8 cellular contexts compared by ENCODE assay signal in genomic region chr11:68843703-68844312, GRCh38. TPM values are rescaled to one million over a fixed set of nuclear protein-coding genes. Genes with fewer than 3 reads are reported as not detected.
A peak's percentile ranks its signal among the peaks of the same experiment; 100 is the strongest.
DNase-seq lines count a peak whose midpoint lies in the region; ATAC-seq and TF ChIP-seq lines count a peak whose summit lies in the region.

No MANE protein-coding gene starts in this region.

- H3K27me3 Mint-ChIP-seq in naive thymus-derived CD4-positive, alpha-beta T cell, result peaks cover 0 to 30% (median 0%) of the 10 kb centered on the region in 5 donors

- WGBS in suprapubic skin, result 29% methylated on average over 36 of the region's 54 CpGs
- 92% methylated on average over 24 of the region's 54 CpGs for WGBS in SK-N-SH (ENCODE audit: low lambda C conversion rate)

- peak; percentile 43 for ATAC-seq in HG02642 (IDR thresholded peaks at IDR 0.05; ENCODE audit: poor library complexity, unreplicated experiment)
- peak; percentile 60 for ATAC-seq in naive thymus-derived CD4-positive, alpha-beta T cell

- H3K9me2 ChIP-seq in SK-N-SH, result no peaks in the 10 kb centered on the region

- H3K4me3 Mint-ChIP-seq in naive thymus-derived CD4-positive, alpha-beta T cell, result peak overlapping the region; percentile 89 to 99 (median 94)

- H4K20me1 ChIP-seq in SK-N-SH (ENCODE audit: insufficient read depth), result no peaks in the 10 kb centered on the region

- CTCF ChIA-PET in naive thymus-derived CD4-positive, alpha-beta T cell (lab: Charles Lee), result interaction anchor here (0.5 to 4.9 kb wide), 13 partner anchors 8 to 293 kb away, joined by 3 to 49 read pairs (median 4); no protein-coding TSS in a partner anchor
- CTCF ChIA-PET in SK-N-SH (lab: Yijun Ruan, JAX), result interaction anchor here (2.4 kb wide), 1 partner anchor 47 kb away, joined by 12 read pairs; no protein-coding TSS in a partner anchor

- peaks cover 18% of the 10 kb centered on the region for H3K79me2 ChIP-seq in SK-N-SH (ENCODE audit: insufficient read depth)

- H3K36me3 ChIP-seq in GM06990 (ENCODE audit: control insufficient read depth, insufficient read depth, low read length) (no peaks in the 10 kb centered on the region), endocrine pancreas (ENCODE audit: control insufficient read depth, insufficient read depth, low read length) (no peaks in the 10 kb centered on the region), suprapubic skin (no peaks in the 10 kb centered on the region), SK-N-SH (replicated peaks in 1 of 2; ENCODE audit: control insufficient read depth in 1 of 2, insufficient read depth in 2 of 2, low read length in 1 of 2) (no peaks in the 10 kb centered on the region)
- no peaks in the 10 kb centered on the region for H3K36me3 ChIP-seq in naive thymus-derived CD4-positive, alpha-beta T cell (ENCODE audit: control insufficient read depth in 2 of 3, insufficient read depth in 3 of 3, low read length in 3 of 3)

- DNase-seq in GM06990 (ENCODE audit: extremely low read depth, insufficient read length) (peak; percentile 86), NCI-H2196 treated with DMSO at 0.1 percent for 48 hours (lab: John Stamatoyannopoulos, UW; ENCODE audit: unreplicated experiment) (peak; percentile 83), suprapubic skin (ENCODE audit: low spot score in 2 of 2) (peak in 1 of 2 donors; percentile 80), SK-N-SH (no peak)
- peak; percentile 61 to 65 for DNase-seq in activated CD4-positive, alpha-beta T cell treated with anti-CD3 and anti-CD28 coated beads, Interleukin-2, amount 50 U/mL, for 4 hours
- peak; percentile 49 to 77 (median 60) for DNase-seq in naive thymus-derived CD4-positive, alpha-beta T cell

- POLR2A ChIA-PET in naive thymus-derived CD4-positive, alpha-beta T cell (lab: Charles Lee), result interaction anchor here (0.8 to 3.9 kb wide), 4 partner anchors 13 to 103 kb away, joined by 3 to 33 read pairs (median 8); partner anchors contain the start of genes IGHMBP2 and MRPL21
- POLR2A ChIA-PET in SK-N-SH (lab: Yijun Ruan, JAX), result no interaction called here

- no peaks in the 10 kb centered on the region for H3K9me3 Mint-ChIP-seq in naive thymus-derived CD4-positive, alpha-beta T cell

- no peaks in the 10 kb centered on the region for H3K36me3 Mint-ChIP-seq in naive thymus-derived CD4-positive, alpha-beta T cell

- no peak overlapping the region for H3K4me2 ChIP-seq in SK-N-SH

- H3K27me3 ChIP-seq in GM06990 (replicated peaks; ENCODE audit: control insufficient read depth, insufficient read depth, low read length) (no peaks in the 10 kb centered on the region), endocrine pancreas (ENCODE audit: control insufficient read depth, insufficient read depth, low read length) (no peaks in the 10 kb centered on the region), suprapubic skin (no peaks in the 10 kb centered on the region), SK-N-SH (ENCODE audit: insufficient read depth) (no peaks in the 10 kb centered on the region)
- H3K27me3 ChIP-seq in naive thymus-derived CD4-positive, alpha-beta T cell (ENCODE audit: control insufficient read depth in 2 of 2, insufficient read depth in 2 of 2, low read length in 2 of 2), result no peaks in the 10 kb centered on the region

- peak overlapping the region; percentile 63 for H3K27ac ChIP-seq in naive thymus-derived CD4-positive, alpha-beta T cell (ENCODE audit: low read depth, low read length)
- H3K27ac ChIP-seq in suprapubic skin (no peak overlapping the region), SK-N-SH (ENCODE audit: low read depth in 2 of 2, low read length in 1 of 2) (no peak overlapping the region)

- no peak for TF ChIP-seq POLR2A in suprapubic skin (IDR thresholded peaks at IDR 0.05)

- intact Hi-C loops in naive thymus-derived CD4-positive, alpha-beta T cell (cut with micrococcal nuclease), result loop anchor here (1.0 to 10.0 kb wide), 10 partner anchors 19 to 801 kb away; partner anchors contain the start of genes CCND1 (in 2 of the 2), IGHMBP2 (in 1 of the 2), MRPL21 (in 1 of the 2) and PPP6R3 (in 1 of the 2)

- TF ChIP-seq EP300 in suprapubic skin (IDR thresholded peaks at IDR 0.05) (no peak), SK-N-SH (IDR thresholded peaks at IDR 0.05; ENCODE audit: borderline replicate concordance in 1 of 2, low read depth in 1 of 2, low read length in 1 of 2) (no peak)

- no peak for TF ChIP-seq RAD21 in SK-N-SH (IDR thresholded peaks at IDR 0.05; ENCODE audit: low read length)

- peak overlapping the region; percentile 67 to 89 (median 84) for H3K27ac Mint-ChIP-seq in naive thymus-derived CD4-positive, alpha-beta T cell

- peak overlapping the region; percentile 62 for H3K4me3 ChIP-seq in GM06990 (replicated peaks; ENCODE audit: low read depth, low read length)
- H3K4me3 ChIP-seq in endocrine pancreas (ENCODE audit: control insufficient read depth, insufficient read depth, low read length), result no peak overlapping the region
- H3K4me3 ChIP-seq in naive thymus-derived CD4-positive, alpha-beta T cell (ENCODE audit: low read length), result peak overlapping the region; percentile 78
- peak overlapping the region; percentile 93 for H3K4me3 ChIP-seq in suprapubic skin
- no peak overlapping the region for H3K4me3 ChIP-seq in SK-N-SH (ENCODE audit: low read depth in 2 of 2, low read length in 1 of 2)

- peaks cover 5 to 37% (median 27%) of the 10 kb centered on the region in 7 donors for H3K4me1 Mint-ChIP-seq in naive thymus-derived CD4-positive, alpha-beta T cell

- H3K9ac ChIP-seq in endocrine pancreas (ENCODE audit: control insufficient read depth, insufficient read depth, low read length), result peak overlapping the region; percentile 65
- no peak overlapping the region for H3K9ac ChIP-seq in SK-N-SH

- H3K9me3 ChIP-seq in endocrine pancreas (ENCODE audit: control insufficient read depth, low read length) (no peaks in the 10 kb centered on the region), suprapubic skin (no peaks in the 10 kb centered on the region), SK-N-SH (no peaks in the 10 kb centered on the region)
- no peaks in the 10 kb centered on the region for H3K9me3 ChIP-seq in naive thymus-derived CD4-positive, alpha-beta T cell (ENCODE audit: control insufficient read depth in 2 of 3, low read length in 3 of 3)

- H3F3A ChIP-seq in SK-N-SH (replicated peaks; ENCODE audit: insufficient read depth), result peaks cover 21% of the 10 kb centered on the region

- TF ChIP-seq CTCF in GM06990 (IDR thresholded peaks at IDR 0.05; ENCODE audit: insufficient read depth, low read length, poor library complexity, severe bottlenecking), result peak; percentile 77
- TF ChIP-seq CTCF in suprapubic skin (IDR thresholded peaks at IDR 0.05), result peak; percentile 43 to 65
- no peak for TF ChIP-seq CTCF in SK-N-SH (IDR thresholded peaks at IDR 0.05)

- no peak overlapping the region for H2AFZ ChIP-seq in SK-N-SH (ENCODE audit: low read depth)

- H3K4me1 ChIP-seq in endocrine pancreas (ENCODE audit: control insufficient read depth, insufficient read depth, low read length) (no peaks in the 10 kb centered on the region), suprapubic skin (peaks cover 58% of the 10 kb centered on the region), SK-N-SH (ENCODE audit: control insufficient read depth in 1 of 2, insufficient read depth in 2 of 2, low read depth in 1 of 2, low read length in 1 of 2) (peaks cover 11 to 12% of the 10 kb centered on the region in 2 experiments; a peak in 3 of 4 replicates)
- H3K4me1 ChIP-seq in naive thymus-derived CD4-positive, alpha-beta T cell (ENCODE audit: control insufficient read depth in 2 of 2, insufficient read depth in 2 of 2, low read length in 2 of 2), result peaks cover 15 to 23% of the 10 kb centered on the region in 2 donors

TF ChIP-seq in SK-N-SH, 30 proteins besides CTCF, POLR2A, EP300 and RAD21 (continues in another document):
- TF ChIP-seq MEF2A (IDR thresholded peaks at IDR 0.05; ENCODE audit: borderline replicate concordance, low read depth) (no peak), YY1 (IDR thresholded peaks at IDR 0.05; ENCODE audit: low read depth) (no peak), NFIC (IDR thresholded peaks at IDR 0.05; ENCODE audit: borderline replicate concordance) (no peak), RFX5 (IDR thresholded peaks at IDR 0.05; ENCODE audit: low read length) (no peak), ZBTB33 (IDR thresholded peaks at IDR 0.05; ENCODE audit: borderline replicate concordance, low read depth) (no peak), GABPA (IDR thresholded peaks at IDR 0.05; ENCODE audit: low read depth) (no peak), MXI1 (IDR thresholded peaks at IDR 0.05; ENCODE audit: low read depth, low read length) (no peak)

RNA-seq across cellular contexts. Expression of gene CPT1A, which starts 2.1 kb away (rescaled TPM):
- total RNA-seq in naive thymus-derived CD4-positive, alpha-beta T cell, result 10 to 100 TPM; 17.2 to 52.7 (median 20.5) TPM
- polyA plus RNA-seq in naive thymus-derived CD4-positive, alpha-beta T cell, result 1 to 10 TPM; 2.3 to 3.5 TPM
- total RNA-seq in suprapubic skin, result 100 to 1,000 TPM in 1 of 4 donors, 10 to 100 TPM in 3; 18.5 to 125 (median 38.3) TPM
- 22.5 and 31.2 TPM in 2 replicates for polyA plus RNA-seq in SK-N-SH (2012; rRNA removed)
- 20.9 and 27.0 TPM in 2 replicates for polyA plus RNA-seq in SK-N-SH (2012; cell fraction: cytosol; rRNA removed)
- polyA plus RNA-seq in SK-N-SH (2012; cell fraction: nucleus; rRNA removed), result 42.4 and 46.7 TPM in 2 replicates

RNA-seq across cellular contexts. Expression of gene MRPL21, which starts 59.8 kb away (rescaled TPM):
- 10 to 100 TPM; 29.6 to 71.1 (median 37.9) TPM for total RNA-seq in naive thymus-derived CD4-positive, alpha-beta T cell
- polyA plus RNA-seq in naive thymus-derived CD4-positive, alpha-beta T cell, result 100 to 1,000 TPM; 114 to 133 TPM
- 10 to 100 TPM; 28.6 to 43.8 (median 35.0) TPM for total RNA-seq in suprapubic skin
- polyA plus RNA-seq in SK-N-SH (2012; rRNA removed), result 98.3 and 125 TPM in 2 replicates
- 84.3 and 115 TPM in 2 replicates for polyA plus RNA-seq in SK-N-SH (2012; cell fraction: cytosol; rRNA removed)
- 54.2 and 63.0 TPM in 2 replicates for polyA plus RNA-seq in SK-N-SH (2012; cell fraction: nucleus; rRNA removed)

RNA-seq across cellular contexts. Expression of gene IGHMBP2, which starts 59.9 kb away (rescaled TPM):
- 10 to 100 TPM; 27.5 to 41.4 (median 32.2) TPM for total RNA-seq in naive thymus-derived CD4-positive, alpha-beta T cell
- 10 to 100 TPM in 1 of 2 donors, 1 to 10 TPM in 1; 4.4 to 12.6 TPM for polyA plus RNA-seq in naive thymus-derived CD4-positive, alpha-beta T cell
- total RNA-seq in suprapubic skin, result 10 to 100 TPM; 22.9 to 55.0 (median 30.3) TPM
- polyA plus RNA-seq in SK-N-SH (2012; rRNA removed), result 7.8 and 9.0 TPM in 2 replicates
- 2.7 and 5.2 TPM in 2 replicates for polyA plus RNA-seq in SK-N-SH (2012; cell fraction: cytosol; rRNA removed)
- 29.1 and 32.4 TPM in 2 replicates for polyA plus RNA-seq in SK-N-SH (2012; cell fraction: nucleus; rRNA removed)

Comparison
In these comparisons a context has a peak if more than half of its experiments do, and no peak if none do; other contexts are left out.
1. H3K4me3 ChIP-seq: peak in GM06990 (single experiment), naive thymus-derived CD4-positive, alpha-beta T cell (single experiment) and suprapubic skin (single experiment); none in endocrine pancreas (single experiment) and SK-N-SH (0 of 2).